ENCODE assay signal across 1 cellular context in the genomic region with DNA sequence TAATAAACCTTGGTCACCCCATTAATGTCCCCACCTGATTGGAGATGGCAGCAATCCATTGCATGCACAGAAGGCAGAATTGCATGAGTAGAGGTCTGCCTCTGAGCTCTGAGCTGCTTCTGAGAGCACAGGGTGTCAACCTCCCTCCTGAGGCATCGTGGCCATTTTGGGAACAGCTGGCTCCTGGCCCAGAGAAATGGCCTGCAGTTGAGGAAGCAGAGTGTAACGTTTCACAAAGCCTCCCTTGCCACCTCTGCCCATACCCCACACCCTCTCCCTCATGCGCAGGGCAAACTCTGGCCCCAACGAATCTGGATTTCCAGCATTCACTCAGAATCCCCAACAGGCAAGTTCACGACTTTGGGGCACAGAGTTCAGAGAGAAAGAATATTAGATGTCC.
TF ChIP-seq lines count a peak whose summit lies in the region.

No MANE protein-coding gene starts in this region.

TF ChIP-seq in IMR-90, 13 proteins besides CTCF, POLR2A, EP300 and RAD21 (continued from another document):
- TF ChIP-seq MAZ (IDR thresholded peaks at IDR 0.05; ENCODE audit: borderline replicate concordance, low read depth, low read length) (no peak), MXI1 (IDR thresholded peaks at IDR 0.05; ENCODE audit: borderline replicate concordance, low read depth, low read length) (no peak), CHD1 (IDR thresholded peaks at IDR 0.05; ENCODE audit: low read depth, low read length) (no peak), CEBPB (IDR thresholded peaks at IDR 0.05; ENCODE audit: low read depth, low read length) (no peak), ELK1 (IDR thresholded peaks at IDR 0.05; ENCODE audit: borderline replicate concordance, low read depth, low read length) (no peak), FOS (IDR thresholded peaks at IDR 0.05; ENCODE audit: low read depth, low read length) (no peak), SMC3 (IDR thresholded peaks at IDR 0.05; ENCODE audit: low read depth, low read length) (no peak), RCOR1 (IDR thresholded peaks at IDR 0.05; ENCODE audit: insufficient replicate concordance, low read length) (no peak), BHLHE40 (IDR thresholded peaks at IDR 0.05; ENCODE audit: low read depth, low read length) (no peak), NFE2L2 (IDR thresholded peaks at IDR 0.05; ENCODE audit: low read depth, low read length) (no peak)
